7 cellular contexts compared by ENCODE assay signal in genomic region chr1:230097370-230097769, GRCh38.
"Had no signal": no experiment of that assay in that cellular context is flagged by ENCODE, and none has a peak within 500 bp of the region (broad histone marks: within the 10 kb centered on the region; RNA-seq: fewer than 3 reads in every experiment).

No MANE protein-coding gene starts in this region.

- ATAC-seq: GM12878 had no signal

- FAIRE-seq: GM12878, GM12891, GM12892, GM18507, GM19239 had no signal

- H3K4me3 ChIP-seq: GM12878 had no signal

- DNase-seq: GDM1, GF-D8 had no signal
